ENCODE assay signal across 18 cellular contexts in genomic region chr18:32937007-32937540, GRCh38.
DNase-seq lines count a peak whose midpoint lies in the region; FAIRE-seq lines count a peak whose summit lies in the region.
"Had no signal": no experiment of that assay in that cellular context is flagged by ENCODE, and none has a peak within 500 bp of the region (broad histone marks: within the 10 kb centered on the region; RNA-seq: fewer than 3 reads in every experiment).

No MANE protein-coding gene starts in this region.

- H4K8ac ChIP-seq in neuronal stem cell (ENCODE audit: low read depth, low read length): no peak overlapping the region

- no peak overlapping the region for H3K27ac ChIP-seq in neuronal stem cell (replicated peaks; ENCODE audit: low read length)
- H3K27ac ChIP-seq: BLaER1, SJCRH30 had no signal

- H3K23ac ChIP-seq in neuronal stem cell (ENCODE audit: low read depth, low read length, poor library complexity): no peak overlapping the region

- DNase-seq in NCI-H1436 (lab: John Stamatoyannopoulos, UW) (peak; percentile 22), NCI-H1436 treated with DMSO at 0.1 percent for 48 hours (lab: John Stamatoyannopoulos, UW) (no peak), NCI-H774 (lab: John Stamatoyannopoulos, UW) (peak; percentile 59), left kidney (ENCODE audit: low read depth, low spot score) (peak; percentile 25), frontal cortex (ENCODE audit: low spot score in 2 of 2) (no peak), neuronal stem cell (ENCODE audit: low spot score) (no peak), T-helper 1 cell (no peak), globus pallidus (ENCODE audit: low spot score) (no peak)
- DNase-seq: CD8-positive, alpha-beta T cell; EL; NCI-H2029 treated with DMSO at 0.1 percent for 48 hours; NCI-H2227 treated with DMSO at 0.1 percent for 48 hours; NCI-H524 treated with DMSO at 0.1 percent for 48 hours; PC-3; SJCRH30 had no signal

- H2BK12ac ChIP-seq in neuronal stem cell (ENCODE audit: low read length): no peak overlapping the region

- H3K4me3 ChIP-seq in neuronal stem cell (ENCODE audit: low read length in 2 of 2): no peak overlapping the region
- H3K4me3 ChIP-seq: BLaER1, HAP-1, K562, SJCRH30 had no signal

- no peak overlapping the region for H3K14ac ChIP-seq in neuronal stem cell (ENCODE audit: low read length)

- no peak overlapping the region for H2AK5ac ChIP-seq in neuronal stem cell (ENCODE audit: low read depth, low read length)

- H2BK120ac ChIP-seq in neuronal stem cell (ENCODE audit: low read depth, low read length): no peak overlapping the region

- H2BK15ac ChIP-seq in neuronal stem cell (ENCODE audit: low read length): no peak overlapping the region

- no peak overlapping the region for H4K91ac ChIP-seq in neuronal stem cell (ENCODE audit: low read depth, low read length, poor library complexity)

- H3K18ac ChIP-seq in neuronal stem cell (ENCODE audit: low read length): no peak overlapping the region

- H2AFZ ChIP-seq in neuronal stem cell (ENCODE audit: low read length): no peak overlapping the region

- no peak for FAIRE-seq in frontal cortex (lab: Jason Lieb, UNC)
- FAIRE-seq: K562 had no signal

- no peaks in the 10 kb centered on the region for H3K79me1 ChIP-seq in neuronal stem cell (ENCODE audit: low read depth, low read length)

- no peak overlapping the region for H3K4ac ChIP-seq in neuronal stem cell (ENCODE audit: low read length)

- H3K27me3 ChIP-seq in neuronal stem cell (ENCODE audit: control insufficient read depth in 3 of 3, insufficient read depth in 3 of 3, low read depth in 1 of 3, low read length in 3 of 3): no peaks in the 10 kb centered on the region
- H3K27me3 ChIP-seq: BLaER1, SJCRH30 had no signal

- H3K9me3 ChIP-seq in neuronal stem cell (replicated peaks in 1 of 2; ENCODE audit: control insufficient read depth in 2 of 2, insufficient read depth in 1 of 2, low read depth in 1 of 2, low read length in 2 of 2): peaks cover 0 to 4% of the 10 kb centered on the region in 2 donors
- H3K9me3 ChIP-seq: BLaER1, SJCRH30 had no signal

- H3K36me3 ChIP-seq in neuronal stem cell (replicated peaks in 1 of 2; ENCODE audit: control insufficient read depth in 2 of 2, insufficient read depth in 2 of 2, low read length in 2 of 2): no peaks in the 10 kb centered on the region
- H3K36me3 ChIP-seq: BLaER1, HAP-1, SJCRH30 had no signal

- H3K4me1 ChIP-seq in neuronal stem cell (ENCODE audit: control insufficient read depth in 2 of 2, insufficient read depth in 1 of 2, low read depth in 1 of 2, low read length in 2 of 2): no peaks in the 10 kb centered on the region
- H3K4me1 ChIP-seq: BLaER1, SJCRH30 had no signal

- H2BK5ac ChIP-seq in neuronal stem cell (ENCODE audit: low read length): no peak overlapping the region

- no peak overlapping the region for H3K4me2 ChIP-seq in neuronal stem cell (ENCODE audit: insufficient read depth, low read length, poor library complexity, severe bottlenecking)
- H3K4me2 ChIP-seq: BLaER1 had no signal

- H3K9ac ChIP-seq in neuronal stem cell (ENCODE audit: low read depth, low read length, poor library complexity): no peak overlapping the region
- H3K9ac ChIP-seq: BLaER1 had no signal

- no CpG with 5 or more reads among the region's 1 CpG for WGBS in neuronal stem cell (ENCODE audit: extremely low coverage in 2 of 2, insufficient read length in 2 of 2, insufficient replicate concordance in 1 of 2), 2 donors

Comparison
In these comparisons a context has a peak if more than half of its experiments do, and no peak if none do; other contexts are left out.
1. DNase-seq: peak in NCI-H1436 (single experiment), NCI-H774 (single experiment) and left kidney (single experiment); none in NCI-H1436 treated with DMSO at 0.1 percent for 48 hours (single experiment), frontal cortex (0 of 2), neuronal stem cell (single experiment), T-helper 1 cell (0 of 5) and globus pallidus (single experiment).